2 cellular contexts compared by ENCODE assay signal in the genomic region with DNA sequence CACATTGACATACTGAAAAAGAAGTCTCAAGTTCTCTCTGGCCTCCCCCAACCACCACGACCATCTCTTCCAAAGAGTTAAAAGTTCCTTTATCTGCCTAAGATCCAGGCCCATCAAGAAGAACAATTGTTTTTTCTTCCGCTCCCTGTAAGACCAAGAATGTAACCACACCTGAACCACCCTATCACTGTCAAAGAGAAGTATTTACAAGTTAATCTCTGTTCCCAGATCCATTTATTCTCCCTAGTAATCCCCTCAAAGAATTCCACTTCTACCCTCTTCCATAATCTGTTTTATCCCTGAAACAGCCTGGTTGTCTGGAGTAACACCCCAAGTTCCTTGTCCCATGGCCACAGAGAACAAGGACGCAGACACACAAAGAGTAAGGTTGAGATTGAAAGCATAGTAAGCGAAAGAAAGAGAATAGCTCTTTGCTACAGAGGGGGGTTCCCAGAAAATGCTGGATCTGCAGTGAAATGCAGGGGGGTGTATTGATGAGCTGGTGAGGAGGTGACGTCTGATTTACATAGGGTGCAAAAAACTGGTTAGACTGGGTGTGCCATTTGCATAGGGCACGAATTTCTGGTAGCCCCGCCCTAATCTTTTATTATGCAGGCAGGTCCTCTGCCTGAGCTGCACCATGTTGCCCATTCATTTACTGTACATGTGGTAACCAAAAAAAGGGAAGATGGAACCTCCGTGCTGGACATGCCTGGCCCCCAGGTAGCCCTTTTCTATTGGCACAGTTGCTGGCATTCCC.
TF ChIP-seq lines count a peak whose summit lies in the region.

No MANE protein-coding gene starts in this region.

TF ChIP-seq in Ishikawa, 13 proteins besides CTCF, POLR2A, EP300 and RAD21:
- TF ChIP-seq TAF1 (IDR thresholded peaks at IDR 0.05; ENCODE audit: low read depth) = no peak
- TF ChIP-seq TEAD4 (IDR thresholded peaks at IDR 0.05) = no peak
- TF ChIP-seq TCF12 (IDR thresholded peaks at IDR 0.05; ENCODE audit: low read depth) = 0 out of 2 replicates have a peak, but pooled peaks have one; percentile 21
- TF ChIP-seq, protein P1, sequence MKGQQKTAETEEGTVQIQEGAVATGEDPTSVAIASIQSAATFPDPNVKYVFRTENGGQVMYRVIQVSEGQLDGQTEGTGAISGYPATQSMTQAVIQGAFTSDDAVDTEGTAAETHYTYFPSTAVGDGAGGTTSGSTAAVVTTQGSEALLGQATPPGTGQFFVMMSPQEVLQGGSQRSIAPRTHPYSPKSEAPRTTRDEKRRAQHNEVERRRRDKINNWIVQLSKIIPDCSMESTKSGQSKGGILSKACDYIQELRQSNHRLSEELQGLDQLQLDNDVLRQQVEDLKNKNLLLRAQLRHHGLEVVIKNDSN (IDR thresholded peaks at IDR 0.05) = no peak
- TF ChIP-seq, protein P2, sequence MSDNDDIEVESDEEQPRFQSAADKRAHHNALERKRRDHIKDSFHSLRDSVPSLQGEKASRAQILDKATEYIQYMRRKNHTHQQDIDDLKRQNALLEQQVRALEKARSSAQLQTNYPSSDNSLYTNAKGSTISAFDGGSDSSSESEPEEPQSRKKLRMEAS (IDR thresholded peaks at IDR 0.05) = no peak
- peak; percentile 18; the same call in 1 of the 2 replicates for TF ChIP-seq CREB1 (IDR thresholded peaks at IDR 0.05; ENCODE audit: low read depth)

TF ChIP-seq in H1, 55 proteins besides CTCF, POLR2A, EP300 and RAD21:
- peak; percentile 79 for TF ChIP-seq ASH2L (IDR thresholded peaks at IDR 0.05; ENCODE audit: low read length)
- TF ChIP-seq, protein P3, sequence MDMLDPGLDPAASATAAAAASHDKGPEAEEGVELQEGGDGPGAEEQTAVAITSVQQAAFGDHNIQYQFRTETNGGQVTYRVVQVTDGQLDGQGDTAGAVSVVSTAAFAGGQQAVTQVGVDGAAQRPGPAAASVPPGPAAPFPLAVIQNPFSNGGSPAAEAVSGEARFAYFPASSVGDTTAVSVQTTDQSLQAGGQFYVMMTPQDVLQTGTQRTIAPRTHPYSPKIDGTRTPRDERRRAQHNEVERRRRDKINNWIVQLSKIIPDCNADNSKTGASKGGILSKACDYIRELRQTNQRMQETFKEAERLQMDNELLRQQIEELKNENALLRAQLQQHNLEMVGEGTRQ (IDR thresholded peaks at IDR 0.05; ENCODE audit: low read length) = no peak
